In genomic region chr5:149797897-149798296, GRCh38 we compare ENCODE assay signal across 20 cellular contexts.
DNase-seq lines count a peak whose midpoint lies in the region; ATAC-seq and TF ChIP-seq lines count a peak whose summit lies in the region.
"Had no signal": no experiment of that assay in that cellular context is flagged by ENCODE, and none has a peak within 500 bp of the region (broad histone marks: within the 10 kb centered on the region; RNA-seq: fewer than 3 reads in every experiment).

No MANE protein-coding gene starts in this region.

- H3K36me3 ChIP-seq in heart right ventricle (no peaks in the 10 kb centered on the region), HEK293 (ENCODE audit: control insufficient read depth in 2 of 2, insufficient read depth in 1 of 2, low read length in 2 of 2) (no peaks in the 10 kb centered on the region), gastroesophageal sphincter (no peaks in the 10 kb centered on the region), skeletal muscle tissue (ENCODE audit: control insufficient read depth in 3 of 3, insufficient read depth in 3 of 3, low read length in 3 of 3) (no peaks in the 10 kb centered on the region), tibial nerve (no peaks in the 10 kb centered on the region), ovary (no peaks in the 10 kb centered on the region)
- no peaks in the 10 kb centered on the region for H3K36me3 ChIP-seq in CD8-positive, alpha-beta memory T cell (ENCODE audit: insufficient read depth, low read length)
- H3K36me3 ChIP-seq: BLaER1 had no signal

- ATAC-seq in heart right ventricle, result no peak
- no peak for ATAC-seq in left ventricle myocardium superior
- no peak for ATAC-seq in gastroesophageal sphincter
- ATAC-seq: Panc1 had no signal

- 98 to 99% methylated on average over 4 of the region's 4 CpGs for WGBS in heart right ventricle, 2 donors
- 95 to 100% methylated on average over 3 to 4 of the region's 4 CpGs for WGBS in gastroesophageal sphincter (ENCODE audit: low coverage in 1 of 2), 2 donors
- 94 to 95% methylated on average over 4 of the region's 4 CpGs for WGBS in tibial nerve, 2 donors
- WGBS in ovary, 3 donors, result 97% methylated on average over 4 of the region's 4 CpGs

- no peak for DNase-seq in heart right ventricle
- no peak for DNase-seq in left ventricle myocardium superior
- DNase-seq in CD8-positive, alpha-beta memory T cell, result no peak
- DNase-seq in tibial nerve (ENCODE audit: low spot score in 2 of 2), result no peak
- DNase-seq in ovary, result no peak
- DNase-seq: CD4-positive, alpha-beta T cell; COR-L47; IMR-90; MM.1S; NCI-H1417; NCI-H1694; NCI-H2029 treated with DMSO at 0.1 percent for 48 hours; NCI-H526 treated with DMSO at 0.1 percent for 48 hours; SHP77 treated with DMSO at 0.1 percent for 48 hours had no signal

- TF ChIP-seq POLR2A in gastroesophageal sphincter (IDR thresholded peaks at IDR 0.05), result no peak
- TF ChIP-seq POLR2A in tibial nerve (IDR thresholded peaks at IDR 0.05), result no peak
- no peak for TF ChIP-seq POLR2A in ovary (IDR thresholded peaks at IDR 0.05)

- peak overlapping the region in 2 of 3 donors; percentile 52 to 72 for H3K9ac ChIP-seq in skeletal muscle tissue (ENCODE audit: low read depth in 1 of 3, low read length in 3 of 3)
- H3K9ac ChIP-seq: BLaER1, KMS-11 had no signal

- peaks cover 25 to 100% (median 85%) of the 10 kb centered on the region in 9 donors for H3K4me1 ChIP-seq in heart right ventricle
- H3K4me1 ChIP-seq in HEK293 (ENCODE audit: control insufficient read depth, insufficient read depth, low read length), result peaks cover 14% of the 10 kb centered on the region
- peaks cover 13 to 95% (median 47%) of the 10 kb centered on the region in 3 donors for H3K4me1 ChIP-seq in gastroesophageal sphincter
- H3K4me1 ChIP-seq in skeletal muscle tissue (ENCODE audit: control insufficient read depth in 3 of 3, insufficient read depth in 3 of 3, low read length in 3 of 3), result peaks cover 88 to 94% (median 92%) of the 10 kb centered on the region in 3 donors
- H3K4me1 ChIP-seq in CD8-positive, alpha-beta memory T cell (ENCODE audit: insufficient read depth, low read length), result no peaks in the 10 kb centered on the region
- peaks cover 0 to 19% (median 0%) of the 10 kb centered on the region in 4 donors for H3K4me1 ChIP-seq in tibial nerve
- peaks cover 12% of the 10 kb centered on the region for H3K4me1 ChIP-seq in ovary (ENCODE audit: insufficient read depth)

- peaks cover 0 to 2% (median 0%) of the 10 kb centered on the region in 3 donors for H3K36me3 Mint-ChIP-seq in CD8-positive, alpha-beta memory T cell

- H3K27me3 Mint-ChIP-seq in CD8-positive, alpha-beta memory T cell, result no peaks in the 10 kb centered on the region
- H3K27me3 Mint-ChIP-seq: CD4-positive, alpha-beta T cell had no signal

- no peaks in the 10 kb centered on the region for H3K9me3 Mint-ChIP-seq in CD8-positive, alpha-beta memory T cell
- H3K9me3 Mint-ChIP-seq: CD4-positive, alpha-beta T cell had no signal

- CTCF ChIA-PET in HEK293 (lab: Yijun Ruan, JAX), result interaction anchor here (1.2 to 1.9 kb wide), 2 partner anchors 30 to 141 kb away, joined by 4 to 8 read pairs; no protein-coding TSS in a partner anchor
- CTCF ChIA-PET in CD8-positive, alpha-beta memory T cell (lab: Charles Lee), result no interaction called here

- no peak overlapping the region for H3K4me3 Mint-ChIP-seq in CD8-positive, alpha-beta memory T cell
- H3K4me3 Mint-ChIP-seq: CD4-positive, alpha-beta T cell had no signal

- no peaks in the 10 kb centered on the region for H3K4me1 Mint-ChIP-seq in CD8-positive, alpha-beta memory T cell

- H3K27ac Mint-ChIP-seq in CD8-positive, alpha-beta memory T cell, result no peak overlapping the region
- H3K27ac Mint-ChIP-seq: CD4-positive, alpha-beta T cell had no signal

- H3K27ac ChIP-seq in heart right ventricle (peak overlapping the region in 6 of 10 donors; percentile 82 to 92 (median 89)), HEK293 (ENCODE audit: extremely low read depth, low read depth, low read length) (no peak overlapping the region), gastroesophageal sphincter (peak overlapping the region in 3 of 4 donors; percentile 89 to 93 (median 91)), skeletal muscle tissue (ENCODE audit: low read depth, low read length) (peak overlapping the region; percentile 94), tibial nerve (no peak overlapping the region), ovary (no peak overlapping the region)
- no peak overlapping the region for H3K27ac ChIP-seq in CD8-positive, alpha-beta memory T cell (ENCODE audit: low read depth, low read length)
- H3K27ac ChIP-seq: BLaER1, KMS-11 had no signal

- no peak overlapping the region for H3K4me3 ChIP-seq in heart right ventricle
- H3K4me3 ChIP-seq in HEK293 (ENCODE audit: low read depth, low read length), result no peak overlapping the region
- no peak overlapping the region for H3K4me3 ChIP-seq in gastroesophageal sphincter
- H3K4me3 ChIP-seq in skeletal muscle tissue (ENCODE audit: low read length in 3 of 3), result no peak overlapping the region
- H3K4me3 ChIP-seq in CD8-positive, alpha-beta memory T cell (ENCODE audit: low read length), result no peak overlapping the region
- H3K4me3 ChIP-seq in tibial nerve, result no peak overlapping the region
- H3K4me3 ChIP-seq in ovary, result no peak overlapping the region
- H3K4me3 ChIP-seq: BLaER1 had no signal

- H3K27me3 ChIP-seq in heart right ventricle (no peaks in the 10 kb centered on the region), gastroesophageal sphincter (no peaks in the 10 kb centered on the region), skeletal muscle tissue (ENCODE audit: control insufficient read depth in 3 of 3, insufficient read depth in 3 of 3, low read length in 3 of 3) (no peaks in the 10 kb centered on the region), tibial nerve (no peaks in the 10 kb centered on the region), ovary (no peaks in the 10 kb centered on the region)
- no peaks in the 10 kb centered on the region for H3K27me3 ChIP-seq in CD8-positive, alpha-beta memory T cell (ENCODE audit: insufficient read depth, low read length, poor library complexity, severe bottlenecking)
- H3K27me3 ChIP-seq: BLaER1 had no signal

- TF ChIP-seq CTCF in heart right ventricle (IDR thresholded peaks at IDR 0.05) (no peak), HEK293 (tag by site-specific recombination; IDR thresholded peaks at IDR 0.05) (no peak), gastroesophageal sphincter (IDR thresholded peaks at IDR 0.05) (no peak), tibial nerve (IDR thresholded peaks at IDR 0.05) (no peak), ovary (IDR thresholded peaks at IDR 0.05) (no peak)

- H3K9me3 ChIP-seq in heart right ventricle, result no peaks in the 10 kb centered on the region
- H3K9me3 ChIP-seq in HEK293 (ENCODE audit: control insufficient read depth, insufficient read depth, low read depth, low read length), result no peaks in the 10 kb centered on the region
- H3K9me3 ChIP-seq in gastroesophageal sphincter, result no peaks in the 10 kb centered on the region
- H3K9me3 ChIP-seq in skeletal muscle tissue (ENCODE audit: control insufficient read depth in 3 of 3, low read length in 3 of 3), result no peaks in the 10 kb centered on the region
- H3K9me3 ChIP-seq in CD8-positive, alpha-beta memory T cell (ENCODE audit: low read length), result no peaks in the 10 kb centered on the region
- no peaks in the 10 kb centered on the region for H3K9me3 ChIP-seq in tibial nerve
- H3K9me3 ChIP-seq in ovary, result no peaks in the 10 kb centered on the region
- H3K9me3 ChIP-seq: BLaER1 had no signal

- intact Hi-C loops in heart right ventricle (cut with DNase I), result loop anchor here in 1 of 10 donors (2.0 kb wide), 1 partner anchor 15 kb away; no protein-coding TSS in a partner anchor
- intact Hi-C loops in left ventricle myocardium superior (cut with micrococcal nuclease), result no loop called here
- intact Hi-C loops in ovary (cut with DNase I), result no loop called here

- POLR2A ChIA-PET in HEK293 (lab: Yijun Ruan, JAX), result no interaction called here
- POLR2A ChIA-PET in CD8-positive, alpha-beta memory T cell (lab: Charles Lee), result no interaction called here

- TF ChIP-seq EP300 in gastroesophageal sphincter (IDR thresholded peaks at IDR 0.05) (no peak), tibial nerve (IDR thresholded peaks at IDR 0.05) (no peak), ovary (IDR thresholded peaks at IDR 0.05) (no peak)

TF ChIP-seq in HEK293, 187 proteins besides CTCF, POLR2A, EP300 and RAD21:
- TF ChIP-seq ZNF768 (tag by site-specific recombination; IDR thresholded peaks at IDR 0.05) (0 out of 2 replicates have a peak, but pooled peaks have one; percentile 79), ZBTB17 (tag by site-specific recombination; IDR thresholded peaks at IDR 0.05) (no peak)

Comparison
In these comparisons a context has a peak if more than half of its experiments do, and no peak if none do; other contexts are left out.
1. H3K27ac ChIP-seq: peak in heart right ventricle (6 of 10), gastroesophageal sphincter (3 of 4) and skeletal muscle tissue (single experiment); none in HEK293 (single experiment), CD8-positive, alpha-beta memory T cell (single experiment), tibial nerve (0 of 4) and ovary (0 of 2).